23 cellular contexts compared by ENCODE assay signal in genomic region chr20:7383218-7383617, GRCh38.
"Had no signal": no experiment of that assay in that cellular context is flagged by ENCODE, and none has a peak within 500 bp of the region (broad histone marks: within the 10 kb centered on the region; RNA-seq: fewer than 3 reads in every experiment).

No MANE protein-coding gene starts in this region.

- H3K4me1 Mint-ChIP-seq: activated naive CD8-positive, alpha-beta T cell treated with anti-CD3 and anti-CD28 coated beads, Interleukin-2, amount 10 ng/mL, durations not matched to agents 7 days and 5 days; nephron had no signal

- H3K27ac Mint-ChIP-seq: activated naive CD4-positive, alpha-beta T cell treated with anti-CD3 and anti-CD28 coated beads for 36 hours; activated naive CD8-positive, alpha-beta T cell treated with anti-CD3 and anti-CD28 coated beads, Interleukin-2, amount 10 ng/mL, durations not matched to agents 7 days and 5 days; effector memory CD8-positive, alpha-beta T cell; nephron had no signal

- ATAC-seq: effector memory CD8-positive, alpha-beta T cell; gastrocnemius medialis had no signal

- DNase-seq: activated CD4-positive, alpha-beta T cell treated with anti-CD3 and anti-CD28 coated beads for 4 hours; activated CD4-positive, alpha-beta T cell treated with anti-CD3 and anti-CD28 coated beads, Interleukin-2, amount 50 U/mL, for 48 hours; activated CD4-positive, CD25-positive, alpha-beta regulatory T cell; activated CD8-positive, alpha-beta memory T cell treated with anti-CD3 and anti-CD28 coated beads, Interleukin-2, amount 50 U/mL, for 48 hours; activated naive CD4-positive, alpha-beta T cell treated with anti-CD3 and anti-CD28 coated beads for 36 hours; activated naive CD8-positive, alpha-beta T cell treated with anti-CD3 and anti-CD28 coated beads, Interleukin-2, amount 10 ng/mL, durations not matched to agents 7 days and 5 days; activated T-cell treated with anti-CD3 and anti-CD28 coated beads, Interleukin-2, amount 50 U/mL, for 48 hours; amniotic stem cell; colonic mucosa; dorsolateral prefrontal cortex; effector memory CD8-positive, alpha-beta T cell; esophagus squamous epithelium; gastrocnemius medialis; head of caudate nucleus; hypothalamus; ovary; spleen; stimulated activated CD4-positive, alpha-beta T cell treated with anti-CD3 and anti-CD28 coated beads, Interleukin-4, amount 100 ng/mL, for 1 hour; stimulated activated naive CD4-positive, alpha-beta T cell; testis; trophoblast cell; uterus had no signal

- H3K27me3 Mint-ChIP-seq: activated naive CD8-positive, alpha-beta T cell treated with anti-CD3 and anti-CD28 coated beads, Interleukin-2, amount 10 ng/mL, durations not matched to agents 7 days and 5 days; effector memory CD8-positive, alpha-beta T cell had no signal

- H3K9me3 Mint-ChIP-seq: activated naive CD4-positive, alpha-beta T cell treated with anti-CD3 and anti-CD28 coated beads for 36 hours had no signal

- H3K4me3 Mint-ChIP-seq: activated naive CD4-positive, alpha-beta T cell treated with anti-CD3 and anti-CD28 coated beads for 36 hours; activated naive CD8-positive, alpha-beta T cell treated with anti-CD3 and anti-CD28 coated beads, Interleukin-2, amount 10 ng/mL, durations not matched to agents 7 days and 5 days; effector memory CD8-positive, alpha-beta T cell; nephron had no signal

- H3K36me3 Mint-ChIP-seq: activated naive CD8-positive, alpha-beta T cell treated with anti-CD3 and anti-CD28 coated beads, Interleukin-2, amount 10 ng/mL, durations not matched to agents 7 days and 5 days had no signal
